1 cellular context compared by ENCODE assay signal in genomic region chr7:50712527-50713356, GRCh38.
TF ChIP-seq lines count a peak whose summit lies in the region.

No MANE protein-coding gene starts in this region.

TF ChIP-seq in WTC11, 78 proteins besides CTCF, POLR2A, EP300 and RAD21 (continued from another document):
- TF ChIP-seq E2F4 (CRISPR knock-in tag; IDR thresholded peaks at IDR 0.05; ENCODE audit: borderline replicate concordance, low read depth) = no peak
- TF ChIP-seq ELF4 (CRISPR knock-in tag; IDR thresholded peaks at IDR 0.05; ENCODE audit: low read depth) = no peak
- TF ChIP-seq ZNF317 (CRISPR knock-in tag; IDR thresholded peaks at IDR 0.05; ENCODE audit: borderline replicate concordance, low read depth) = no peak
- no peak for TF ChIP-seq USF2 (CRISPR knock-in tag; IDR thresholded peaks at IDR 0.05)
- TF ChIP-seq KAT7 (CRISPR knock-in tag; IDR thresholded peaks at IDR 0.05; ENCODE audit: borderline replicate concordance) = no peak
- no peak for TF ChIP-seq JAZF1 (CRISPR knock-in tag; IDR thresholded peaks at IDR 0.05)
